In genomic region chr17:3977387-3977786, GRCh38 we compare ENCODE assay signal across 20 cellular contexts. TPM values are rescaled to one million over a fixed set of nuclear protein-coding genes. Genes with fewer than 3 reads are reported as not detected.
DNase-seq lines count a peak whose midpoint lies in the region; ATAC-seq and TF ChIP-seq lines count a peak whose summit lies in the region.
"Had no signal": no experiment of that assay in that cellular context is flagged by ENCODE, and none has a peak within 500 bp of the region (broad histone marks: within the 10 kb centered on the region; RNA-seq: fewer than 3 reads in every experiment).

No MANE protein-coding gene starts in this region.

- no peak for TF ChIP-seq CTCF in VCaP (conservative IDR thresholded peaks at IDR 0.05)
- TF ChIP-seq CTCF in osteoblast (IDR thresholded peaks at IDR 0.05; ENCODE audit: extremely low read depth, low read depth, low read length) = no peak

- no peaks in the 10 kb centered on the region for H3K36me3 ChIP-seq in osteoblast (ENCODE audit: insufficient read depth, low read length)
- H3K36me3 ChIP-seq: vagina had no signal

- H3K4me2 ChIP-seq in osteoblast (ENCODE audit: insufficient read depth, low read length) = no peak overlapping the region

- intact Hi-C loops in left ventricle myocardium superior (cut with micrococcal nuclease) = no loop called here

- H2AFZ ChIP-seq in osteoblast (ENCODE audit: low read length) = no peak overlapping the region

- H3K27ac ChIP-seq in VCaP (peak overlapping the region; percentile 85), osteoblast (ENCODE audit: low read depth, low read length) (no peak overlapping the region), caudate nucleus (ENCODE audit: low read depth, low read length) (no peak overlapping the region)
- H3K27ac ChIP-seq: SK-N-MC, vagina had no signal

- H3K4me3 ChIP-seq in osteoblast (ENCODE audit: insufficient read depth, low read length) = no peak overlapping the region
- H3K4me3 ChIP-seq: SK-N-MC, vagina had no signal

- H3K4me1 ChIP-seq in osteoblast (ENCODE audit: insufficient read depth, low read length) = no peaks in the 10 kb centered on the region

- ATAC-seq in left ventricle myocardium superior = peak; percentile 11
- no peak for ATAC-seq in GM18511 (IDR thresholded peaks at IDR 0.05; ENCODE audit: unreplicated experiment)
- ATAC-seq: natural killer cell; stimulated activated naive CD8-positive, alpha-beta T cell treated with anti-CD3 and anti-CD28 coated beads, Interleukin-15, amount 100 ng/mL, for 72 hours had no signal

- no peaks in the 10 kb centered on the region for H3K79me2 ChIP-seq in osteoblast (ENCODE audit: insufficient read depth, low read length)

- no peaks in the 10 kb centered on the region for H4K20me1 ChIP-seq in osteoblast (ENCODE audit: insufficient read depth, low read length)

- H3K27me3 ChIP-seq in osteoblast (ENCODE audit: insufficient read depth, low read length) = no peaks in the 10 kb centered on the region
- H3K27me3 ChIP-seq: vagina had no signal

- DNase-seq in D341Med (ENCODE audit: low spot score) (peak; percentile 5), left ventricle myocardium superior (peak; percentile 20), osteoblast (ENCODE audit: insufficient read length, low spot score, missing footprints) (peak; percentile 29), activated gamma-delta T cell (lab: John Stamatoyannopoulos, UW) (no peak), caudate nucleus (lab: John Stamatoyannopoulos, UW) (no peak)
- DNase-seq in stimulated activated CD8-positive, alpha-beta memory T cell treated with anti-CD3 and anti-CD28 coated beads, Interleukin-4, amount 100 ng/mL, for 48 hours = no peak
- DNase-seq: activated CD4-positive, alpha-beta T cell treated with anti-CD3 and anti-CD28 coated beads, Interleukin-2, amount 10 ng/mL, durations not matched to agents 24 days and 14 days; activated naive CD4-positive, alpha-beta T cell treated with anti-CD3 and anti-CD28 coated beads for 36 hours; dermis blood vessel endothelial cell; hippocampal formation; Kasumi-1; kidney glomerular epithelial cell; natural killer cell; NCI-H1436; stimulated activated naive CD8-positive, alpha-beta T cell treated with anti-CD3 and anti-CD28 coated beads, Interleukin-15, amount 100 ng/mL, for 72 hours; T1000 had no signal

- H3K9me3 ChIP-seq in osteoblast (ENCODE audit: low read depth, low read length) = peaks cover 7% of the 10 kb centered on the region
- H3K9me3 ChIP-seq: vagina had no signal

RNA-seq across cellular contexts. Expression of gene ATP2A3, which starts 13.2 kb away (rescaled TPM):
- 5.8 TPM for total RNA-seq in left ventricle myocardium superior
- 1.4 and 1.8 TPM in 2 replicates for total RNA-seq in osteoblast
- total RNA-seq: dermis blood vessel endothelial cell had no signal

Comparison
In these comparisons a context has a peak if more than half of its experiments do, and no peak if none do; other contexts are left out.
1. DNase-seq: peak in D341Med (single experiment), left ventricle myocardium superior (single experiment) and osteoblast (single experiment); none in activated gamma-delta T cell (single experiment), caudate nucleus (0 of 61) and stimulated activated CD8-positive, alpha-beta memory T cell treated with anti-CD3 and anti-CD28 coated beads, Interleukin-4, amount 100 ng/mL, for 48 hours (single experiment).